Comparison of ENCODE assay signal across 22 cellular contexts in the genomic region with DNA sequence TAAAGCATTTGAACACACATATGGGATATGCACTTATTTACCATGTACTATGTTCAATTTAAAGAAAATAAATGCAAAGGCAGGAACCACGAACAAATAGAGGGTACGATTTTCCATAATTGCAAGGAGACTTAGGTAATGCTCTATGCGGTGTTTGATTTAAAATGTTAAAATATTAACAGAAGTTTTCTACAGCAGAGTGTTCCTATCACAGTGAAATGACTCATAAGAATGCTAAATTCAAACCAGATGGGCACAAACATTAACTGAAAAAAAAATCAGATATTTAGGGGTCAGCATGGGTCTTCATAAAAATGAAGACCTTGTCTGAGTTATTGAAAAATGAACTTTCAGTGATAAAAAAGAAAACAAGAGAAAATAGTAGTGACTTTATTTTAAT.
DNase-seq lines count a peak whose midpoint lies in the region; ATAC-seq, FAIRE-seq and TF ChIP-seq lines count a peak whose summit lies in the region.
"Had no signal": no experiment of that assay in that cellular context is flagged by ENCODE, and none has a peak within 500 bp of the region (broad histone marks: within the 10 kb centered on the region; RNA-seq: fewer than 3 reads in every experiment).

No MANE protein-coding gene starts in this region.

- no peak overlapping the region for H3K4me3 ChIP-seq in hepatocyte
- H3K4me3 ChIP-seq: colonic mucosa, prostate gland had no signal

- no peak overlapping the region for H3K4me2 ChIP-seq in hepatocyte

- no peaks in the 10 kb centered on the region for H3K27me3 ChIP-seq in hepatocyte
- H3K27me3 ChIP-seq: brain microvascular endothelial cell, colonic mucosa had no signal

- no peaks in the 10 kb centered on the region for H3K9me3 ChIP-seq in hepatocyte (ENCODE audit: low read depth)
- H3K9me3 ChIP-seq: colonic mucosa, prostate gland had no signal

- no peak overlapping the region for H3K27ac Mint-ChIP-seq in activated CD4-positive, alpha-beta T cell treated with anti-CD3 and anti-CD28 coated beads, Interleukin-2, amount 10 ng/mL, durations not matched to agents 24 days and 14 days
- H3K27ac Mint-ChIP-seq: activated CD8-positive, alpha-beta memory T cell treated with anti-CD3 and anti-CD28 coated beads, Interleukin-2, amount 10 ng/mL, durations not matched to agents 7 days and 5 days; activated T-cell treated with anti-CD3 and anti-CD28 coated beads, Interleukin-2, amount 50 U/mL, for 72 hours; memory B cell had no signal

- 56% methylated on average over 3 of the region's 3 CpGs for WGBS in hepatocyte (ENCODE audit: low lambda C conversion rate, missing lambda C conversion rate)

- intact Hi-C loops in activated CD4-positive, alpha-beta T cell treated with anti-CD3 and anti-CD28 coated beads, Interleukin-2, amount 10 ng/mL, durations not matched to agents 24 days and 14 days (cut with micrococcal nuclease) = no loop called here
- intact Hi-C loops in posterior cingulate gyrus (cut with DNase I) = no loop called here

- TF ChIP-seq POLR2A in GM12891 (IDR thresholded peaks at IDR 0.05; ENCODE audit: low read depth, low read length) = no peak

- no peaks in the 10 kb centered on the region for H3K9me3 Mint-ChIP-seq in activated CD4-positive, alpha-beta T cell treated with anti-CD3 and anti-CD28 coated beads, Interleukin-2, amount 10 ng/mL, durations not matched to agents 24 days and 14 days
- H3K9me3 Mint-ChIP-seq: activated T-cell treated with anti-CD3 and anti-CD28 coated beads, Interleukin-2, amount 50 U/mL, for 72 hours; CD8-positive, alpha-beta memory T cell had no signal

- TF ChIP-seq CTCF in hepatocyte (IDR thresholded peaks at IDR 0.05; ENCODE audit: poor library complexity) = no peak

- no peaks in the 10 kb centered on the region for H3K79me2 ChIP-seq in hepatocyte

- H3K27ac ChIP-seq in hepatocyte = peak overlapping the region; percentile 57
- H3K27ac ChIP-seq: colonic mucosa, HL-60, prostate gland had no signal

- no peak overlapping the region for H3K4me3 Mint-ChIP-seq in activated CD4-positive, alpha-beta T cell treated with anti-CD3 and anti-CD28 coated beads, Interleukin-2, amount 10 ng/mL, durations not matched to agents 24 days and 14 days
- H3K4me3 Mint-ChIP-seq: activated CD8-positive, alpha-beta memory T cell treated with anti-CD3 and anti-CD28 coated beads, Interleukin-2, amount 10 ng/mL, durations not matched to agents 7 days and 5 days; activated T-cell treated with anti-CD3 and anti-CD28 coated beads, Interleukin-2, amount 50 U/mL, for 72 hours; CD8-positive, alpha-beta memory T cell; memory B cell had no signal

- peaks cover 27% of the 10 kb centered on the region for H3K27me3 Mint-ChIP-seq in activated CD4-positive, alpha-beta T cell treated with anti-CD3 and anti-CD28 coated beads, Interleukin-2, amount 10 ng/mL, durations not matched to agents 24 days and 14 days

- peaks cover 2% of the 10 kb centered on the region for H3K4me1 Mint-ChIP-seq in activated CD4-positive, alpha-beta T cell treated with anti-CD3 and anti-CD28 coated beads, Interleukin-2, amount 10 ng/mL, durations not matched to agents 24 days and 14 days

- no peak for ATAC-seq in HG02884 (IDR thresholded peaks at IDR 0.05; ENCODE audit: unreplicated experiment)
- ATAC-seq: activated CD8-positive, alpha-beta memory T cell treated with anti-CD3 and anti-CD28 coated beads, Interleukin-2, amount 10 ng/mL, durations not matched to agents 7 days and 5 days; activated T-cell treated with anti-CD3 and anti-CD28 coated beads, Interleukin-2, amount 50 U/mL, for 72 hours; left lobe of liver had no signal

- H3K36me3 Mint-ChIP-seq in activated CD4-positive, alpha-beta T cell treated with anti-CD3 and anti-CD28 coated beads, Interleukin-2, amount 10 ng/mL, durations not matched to agents 24 days and 14 days (ENCODE audit: low read depth) = no peaks in the 10 kb centered on the region
- H3K36me3 Mint-ChIP-seq: activated CD8-positive, alpha-beta memory T cell treated with anti-CD3 and anti-CD28 coated beads, Interleukin-2, amount 10 ng/mL, durations not matched to agents 7 days and 5 days; CD8-positive, alpha-beta memory T cell; memory B cell had no signal

- peak; percentile 28 for DNase-seq in HCEC 1CT
- DNase-seq in brain pericyte (ENCODE audit: low read depth, low spot score) = peak; percentile 27
- DNase-seq in hepatocyte (ENCODE audit: low spot score) = no peak
- no peak for DNase-seq in activated CD4-positive, alpha-beta T cell treated with anti-CD3 and anti-CD28 coated beads, Interleukin-2, amount 10 ng/mL, durations not matched to agents 24 days and 14 days
- DNase-seq in GM12891 (ENCODE audit: insufficient read length, low spot score) = no peak
- no peak for DNase-seq in posterior cingulate gyrus
- DNase-seq: activated CD4-positive, alpha-beta T cell treated with anti-CD3 and anti-CD28 coated beads, Interleukin-2, amount 50 U/mL, for 1 hour; activated CD8-positive, alpha-beta memory T cell treated with anti-CD3 and anti-CD28 coated beads, Interleukin-2, amount 10 ng/mL, durations not matched to agents 7 days and 5 days; activated naive CD4-positive, alpha-beta T cell treated with Interleukin-2 at 50 U/mL for 16 hours; activated T-cell treated with anti-CD3 and anti-CD28 coated beads, Interleukin-2, amount 50 U/mL, for 72 hours; CD8-positive, alpha-beta memory T cell; colonic mucosa; Karpas-422; NCI-H1417 treated with DMSO at 0.1 percent for 48 hours; stimulated activated CD4-positive, alpha-beta T cell treated with anti-CD3 and anti-CD28 coated beads, Interleukin-15, amount 100 ng/mL, for 24 hours; stimulated activated naive CD4-positive, alpha-beta T cell had no signal

- no peaks in the 10 kb centered on the region for H4K20me1 ChIP-seq in hepatocyte (ENCODE audit: insufficient read depth, poor library complexity, severe bottlenecking)

- FAIRE-seq in GM12891 (lab: Jason Lieb, UNC) = no peak

- H3K4me1 ChIP-seq in hepatocyte (ENCODE audit: insufficient read depth) = no peaks in the 10 kb centered on the region
- H3K4me1 ChIP-seq: colonic mucosa, prostate gland had no signal

- H3K36me3 ChIP-seq in hepatocyte (replicated peaks; ENCODE audit: insufficient read depth, low read depth) = no peaks in the 10 kb centered on the region
- H3K36me3 ChIP-seq: brain microvascular endothelial cell, colonic mucosa, prostate gland had no signal

- H2AFZ ChIP-seq in hepatocyte = no peak overlapping the region

- no peaks in the 10 kb centered on the region for H3K9me2 ChIP-seq in hepatocyte (replicated peaks; ENCODE audit: insufficient read depth)

TF ChIP-seq in GM12891, 5 proteins besides CTCF, POLR2A, EP300 and RAD21:
- no peak for TF ChIP-seq TAF1 (IDR thresholded peaks at IDR 0.05; ENCODE audit: low read depth, low read length)
- TF ChIP-seq SPI1 (IDR thresholded peaks at IDR 0.05; ENCODE audit: low read depth, low read length) = no peak
- TF ChIP-seq POLR2AphosphoS5 (IDR thresholded peaks at IDR 0.05; ENCODE audit: low read depth, low read length) = no peak
- no peak for TF ChIP-seq PAX5 (IDR thresholded peaks at IDR 0.05; ENCODE audit: insufficient read depth, low read length, severe bottlenecking)
- TF ChIP-seq POU2F2 (IDR thresholded peaks at IDR 0.05; ENCODE audit: low read depth, low read length) = no peak
TF ChIP-seq in GM12891: peak in this region for 0.

Comparison
In these comparisons a context has a peak if more than half of its experiments do, and no peak if none do; other contexts are left out.
1. DNase-seq: peak in HCEC 1CT (single experiment) and brain pericyte (single experiment); none in hepatocyte (single experiment), activated CD4-positive, alpha-beta T cell treated with anti-CD3 and anti-CD28 coated beads, Interleukin-2, amount 10 ng/mL, durations not matched to agents 24 days and 14 days (single experiment), GM12891 (single experiment) and posterior cingulate gyrus (0 of 10).